ENCODE assay signal across 8 cellular contexts in genomic region chr2:199488772-199489400, GRCh38. TPM values are rescaled to one million over a fixed set of nuclear protein-coding genes. Genes with fewer than 3 reads are reported as not detected.
DNase-seq lines count a peak whose midpoint lies in the region; ATAC-seq and TF ChIP-seq lines count a peak whose summit lies in the region.

No MANE protein-coding gene starts in this region.

- TF ChIP-seq RAD21 in liver (IDR thresholded peaks at IDR 0.05): peak; percentile 71 to 84

- DNase-seq in DMS114 treated with DMSO at 0.1 percent for 48 hours (lab: John Stamatoyannopoulos, UW; ENCODE audit: unreplicated experiment) (peak; percentile 6), GM19240 (ENCODE audit: insufficient read length, low spot score) (peak; percentile 52), HT1080 (ENCODE audit: low read depth) (peak; percentile 49), SJSA1 (ENCODE audit: low read depth in 1 of 2, low spot score in 2 of 2) (peak; percentile 54 to 57), brain microvascular endothelial cell (peak; percentile 61)
- peak; percentile 30 to 40 for DNase-seq in stimulated activated naive CD8-positive, alpha-beta T cell treated with anti-CD3 and anti-CD28 coated beads, Interleukin-15, amount 100 ng/mL, for 72 hours

- no peak overlapping the region for H3K27ac Mint-ChIP-seq in stimulated activated naive CD8-positive, alpha-beta T cell treated with anti-CD3 and anti-CD28 coated beads, Interleukin-15, amount 100 ng/mL, for 72 hours

- H3K27me3 Mint-ChIP-seq in stimulated activated naive CD8-positive, alpha-beta T cell treated with anti-CD3 and anti-CD28 coated beads, Interleukin-15, amount 100 ng/mL, for 72 hours: peaks cover 56% of the 10 kb centered on the region

- H3K36me3 ChIP-seq in SJSA1 (no peaks in the 10 kb centered on the region), brain microvascular endothelial cell (replicated peaks) (no peaks in the 10 kb centered on the region), liver (ENCODE audit: control insufficient read depth in 4 of 4, insufficient read depth in 3 of 4, low read depth in 1 of 4, low read length in 3 of 4) (no peaks in the 10 kb centered on the region)

- peak; percentile 44 for ATAC-seq in stimulated activated naive CD8-positive, alpha-beta T cell treated with anti-CD3 and anti-CD28 coated beads, Interleukin-15, amount 100 ng/mL, for 72 hours
- ATAC-seq in HG03196 (IDR thresholded peaks at IDR 0.05; ENCODE audit: unreplicated experiment): no peak

- H3K9me3 ChIP-seq in SJSA1 (replicated peaks) (no peaks in the 10 kb centered on the region), liver (ENCODE audit: control insufficient read depth in 4 of 4, low read length in 3 of 4) (no peaks in the 10 kb centered on the region)

- no peaks in the 10 kb centered on the region for H3K27me3 ChIP-seq in SJSA1 (replicated peaks)
- H3K27me3 ChIP-seq in brain microvascular endothelial cell (replicated peaks): no peaks in the 10 kb centered on the region
- no peaks in the 10 kb centered on the region for H3K27me3 ChIP-seq in liver (ENCODE audit: control insufficient read depth in 4 of 4, insufficient read depth in 4 of 4, low read length in 3 of 4)

- WGBS in liver: 52% methylated on average over 6 of the region's 6 CpGs

- no peaks in the 10 kb centered on the region for H3K4me1 Mint-ChIP-seq in stimulated activated naive CD8-positive, alpha-beta T cell treated with anti-CD3 and anti-CD28 coated beads, Interleukin-15, amount 100 ng/mL, for 72 hours

- in situ Hi-C loops in brain microvascular endothelial cell (cut with HindIII; ENCODE audit: low pct_ligation_motif_present, low sequenced_read_pairs): no loop called here

- no peaks in the 10 kb centered on the region for H3K9me3 Mint-ChIP-seq in stimulated activated naive CD8-positive, alpha-beta T cell treated with anti-CD3 and anti-CD28 coated beads, Interleukin-15, amount 100 ng/mL, for 72 hours

- H3K27ac ChIP-seq in SJSA1: no peak overlapping the region
- H3K27ac ChIP-seq in brain microvascular endothelial cell: no peak overlapping the region
- H3K27ac ChIP-seq in liver (ENCODE audit: low read depth in 1 of 2, low read length in 2 of 2): no peak overlapping the region

- H3K4me3 Mint-ChIP-seq in stimulated activated naive CD8-positive, alpha-beta T cell treated with anti-CD3 and anti-CD28 coated beads, Interleukin-15, amount 100 ng/mL, for 72 hours: no peak overlapping the region

- H3K4me1 ChIP-seq in SJSA1 (replicated peaks): no peaks in the 10 kb centered on the region
- no peaks in the 10 kb centered on the region for H3K4me1 ChIP-seq in liver (ENCODE audit: control insufficient read depth in 4 of 4, insufficient read depth in 4 of 4, low read length in 3 of 4)

- TF ChIP-seq CTCF in brain microvascular endothelial cell (IDR thresholded peaks at IDR 0.05; ENCODE audit: low read depth, low read length, missing control alignments) (peak; percentile 95), liver (IDR thresholded peaks at IDR 0.05; ENCODE audit: low read depth, low read length, missing input control) (peak; percentile 63)

- H3K4me3 ChIP-seq in SJSA1 (no peak overlapping the region), brain microvascular endothelial cell (ENCODE audit: low read depth, low read length) (no peak overlapping the region), liver (ENCODE audit: low read depth in 1 of 3, low read length in 3 of 3) (no peak overlapping the region)

- H3K9ac ChIP-seq in liver (ENCODE audit: low read depth in 1 of 2, low read length in 2 of 2): no peak overlapping the region

TF ChIP-seq in liver, 16 proteins besides CTCF, POLR2A, EP300 and RAD21:
- TF ChIP-seq SP1 (IDR thresholded peaks at IDR 0.05): no peak
- TF ChIP-seq FOXA2 (IDR thresholded peaks at IDR 0.05): no peak

RNA-seq across cellular contexts. Expression of gene SATB2, which starts 31.1 kb away (rescaled TPM):
- 9.2 and 14.5 TPM in 2 replicates for total RNA-seq in HT1080 (2014; rRNA removed; shearing (Covaris generic))
- 6.2 and 7.9 TPM in 2 replicates for polyA plus RNA-seq in HT1080 (2015; cell fraction: cytosol; rRNA removed)
- polyA plus RNA-seq in HT1080 (2015; cell fraction: nucleus; rRNA removed): 11.9 and 16.3 TPM in 2 replicates
- total RNA-seq in SJSA1 (2014; rRNA removed; shearing (Covaris generic)): 4.9 and 11.0 TPM in 2 replicates
- 1 to 10 TPM in 1 of 2 donors, under 1 TPM in 1; 0.19 to 2.3 TPM for total RNA-seq in liver
- polyA plus RNA-seq in liver: under 1 TPM; 0.90 to 0.91 TPM

Comparison
In these comparisons a context has a peak if more than half of its experiments do, and no peak if none do; other contexts are left out.
1. DNase-seq: peak in every context shown above with its lines; median percentile 61 in brain microvascular endothelial cell; 56 in SJSA1; 52 in GM19240; 49 in HT1080; 35 in stimulated activated naive CD8-positive, alpha-beta T cell treated with anti-CD3 and anti-CD28 coated beads, Interleukin-15, amount 100 ng/mL, for 72 hours; 6 in DMS114 treated with DMSO at 0.1 percent for 48 hours.